Comparison of ENCODE assay signal across 7 cellular contexts in the genomic region with DNA sequence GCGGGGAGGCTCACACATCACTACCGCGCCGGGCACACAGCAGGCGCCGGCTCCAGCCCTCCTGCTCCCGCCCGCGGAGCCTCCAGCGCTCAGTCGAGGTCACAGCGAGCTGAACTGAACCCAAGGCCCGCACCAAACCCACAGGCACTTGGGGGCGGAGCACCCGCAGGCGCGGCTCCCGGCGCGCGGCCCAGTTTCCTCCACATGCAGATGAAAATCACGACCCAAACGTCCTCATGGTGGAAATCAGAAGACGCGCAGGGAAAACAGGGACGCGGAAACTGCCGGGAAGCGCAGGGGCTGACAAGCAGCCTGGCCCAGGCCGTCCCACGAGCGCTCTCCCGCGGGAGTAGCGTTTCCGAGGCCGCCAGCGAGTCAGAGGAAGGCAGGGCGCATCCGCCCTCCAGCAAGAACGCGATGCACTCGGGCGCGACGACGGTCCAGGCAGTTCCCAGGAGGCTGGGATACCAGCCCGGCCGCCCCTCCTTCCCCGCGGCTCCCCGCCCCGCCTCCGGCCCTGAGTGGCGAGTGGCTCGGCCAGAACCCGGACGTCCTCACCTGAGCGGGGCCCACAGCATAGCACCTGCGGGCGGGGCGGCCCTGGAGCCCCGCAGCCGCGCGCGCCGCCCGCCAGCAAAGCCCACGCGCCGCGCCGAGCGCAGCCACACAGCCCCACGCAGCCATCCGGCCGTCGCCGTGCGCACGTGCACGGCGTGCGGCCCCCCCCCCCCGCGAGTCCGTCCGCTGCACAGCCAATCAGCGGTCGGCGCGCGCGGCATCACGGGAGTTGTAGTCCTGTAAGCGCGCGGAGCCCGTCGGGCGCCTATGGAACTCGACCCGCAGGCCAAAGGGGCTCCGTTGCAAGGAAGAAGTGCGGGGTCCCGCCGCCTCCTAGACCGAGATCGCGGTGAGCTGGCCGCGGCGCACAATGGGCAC. TPM values are rescaled to one million over a fixed set of nuclear protein-coding genes. Genes with fewer than 3 reads are reported as not detected.
DNase-seq lines count a peak whose midpoint lies in the region; ATAC-seq and TF ChIP-seq lines count a peak whose summit lies in the region.

A gene (minus strand): TSS at position 710 of the 936 bp plus-strand sequence. CDS start 26 bp downstream, at position 684.

- peaks cover 19% of the 10 kb centered on the region for H3K4me1 ChIP-seq in skeletal muscle satellite cell (ENCODE audit: control insufficient read depth, insufficient read depth, low read length)

- H3K36me3 ChIP-seq in skeletal muscle satellite cell (ENCODE audit: insufficient read depth, low read length), result no peaks in the 10 kb centered on the region

- H3K4me3 Mint-ChIP-seq in MCF 10A (ENCODE audit: unreplicated experiment), result peak within 1 kb of the TSS; percentile 86

- H3K27ac Mint-ChIP-seq in MCF 10A (ENCODE audit: low read depth, unreplicated experiment), result peak within 1 kb of the TSS; percentile 75

- peak within 1 kb of the TSS; percentile 83 for H3K4me2 ChIP-seq in skeletal muscle satellite cell (ENCODE audit: low read length)

- peak; percentile 90 for DNase-seq in NCI-H2171 (lab: John Stamatoyannopoulos, UW)
- DNase-seq in MCF 10A (ENCODE audit: unreplicated experiment), result peak; percentile 83

- H3K9me3 ChIP-seq in iPS-18c (ENCODE audit: control insufficient read depth, insufficient read depth, low read length) (no peaks in the 10 kb centered on the region), skeletal muscle satellite cell (replicated peaks; ENCODE audit: low read length) (no peaks in the 10 kb centered on the region)

- POLR2A ChIA-PET in MCF 10A (lab: Yijun Ruan, JAX), result interaction anchor here (0.7 to 4.4 kb wide), 13 partner anchors 8 to 480 kb away, joined by 3 to 51 read pairs (median 3); no protein-coding TSS in a partner anchor

- peaks cover 13% of the 10 kb centered on the region for H3K4me1 Mint-ChIP-seq in MCF 10A (ENCODE audit: insufficient read depth, unreplicated experiment)

- H3K9ac ChIP-seq in skeletal muscle satellite cell (ENCODE audit: low read depth, low read length), result peak within 1 kb of the TSS; percentile 78

- no peak for TF ChIP-seq CTCF in VCaP (conservative IDR thresholded peaks at IDR 0.05)
- no peak for TF ChIP-seq CTCF in MCF 10A (IDR thresholded peaks at IDR 0.05; ENCODE audit: unreplicated experiment)

- CTCF ChIA-PET in MCF 10A (lab: Yijun Ruan, JAX), result interaction anchor here (0.7 to 6.6 kb wide), 8 partner anchors 10 to 607 kb away, joined by 3 to 74 read pairs (median 6); no protein-coding TSS in a partner anchor

- H3K4me3 ChIP-seq in iPS-18c (ENCODE audit: insufficient read depth, low read depth, low read length), result peak within 1 kb of the TSS; percentile 88
- peak within 1 kb of the TSS; percentile 89 for H3K4me3 ChIP-seq in skeletal muscle satellite cell (ENCODE audit: low read length)

- no TSS peak for BruUV-seq in MCF 10A (replicated peaks; lab: Mats Ljungman, UMichigan)

- no peaks in the 10 kb centered on the region for H3K9me3 Mint-ChIP-seq in MCF 10A (ENCODE audit: unreplicated experiment)

- H3K27me3 ChIP-seq in skeletal muscle satellite cell (ENCODE audit: control insufficient read depth, insufficient read depth, low read length), result no peaks in the 10 kb centered on the region

- peak; percentile 52 for ATAC-seq in GM18858 (IDR thresholded peaks at IDR 0.05; ENCODE audit: unreplicated experiment)
- peak; percentile 64 for ATAC-seq in HG03066 (IDR thresholded peaks at IDR 0.05; ENCODE audit: low read depth, unreplicated experiment)

- no peaks in the 10 kb centered on the region for H3K27me3 Mint-ChIP-seq in MCF 10A (ENCODE audit: insufficient read depth, unreplicated experiment)

- intact Hi-C loops in MCF 10A (cut with micrococcal nuclease), result loop anchor here (1.0 to 2.0 kb wide), 3 partner anchors 12 to 84 kb away; a partner anchor contains a TSS

- H3K36me3 Mint-ChIP-seq in MCF 10A (ENCODE audit: insufficient read depth, unreplicated experiment), result peaks cover 6% of the 10 kb centered on the region

- peak within 1 kb of the TSS; percentile 96 for H3K27ac ChIP-seq in VCaP

RNA-seq across cellular contexts. Expression of the gene that starts here (rescaled TPM):
- 38.7 and 51.8 TPM in 2 replicates for total RNA-seq in MCF 10A (2022)
- 37.8 and 67.9 TPM in 2 replicates for total RNA-seq in skeletal muscle satellite cell (2012; rRNA removed)

Comparison
In these comparisons a context has a peak if more than half of its experiments do, and no peak if none do; other contexts are left out.
1. Peak in every context shown above with its lines: DNase-seq, ATAC-seq, H3K4me3 ChIP-seq and H3K27ac ChIP-seq.